14 cellular contexts compared by ENCODE assay signal in the genomic region with DNA sequence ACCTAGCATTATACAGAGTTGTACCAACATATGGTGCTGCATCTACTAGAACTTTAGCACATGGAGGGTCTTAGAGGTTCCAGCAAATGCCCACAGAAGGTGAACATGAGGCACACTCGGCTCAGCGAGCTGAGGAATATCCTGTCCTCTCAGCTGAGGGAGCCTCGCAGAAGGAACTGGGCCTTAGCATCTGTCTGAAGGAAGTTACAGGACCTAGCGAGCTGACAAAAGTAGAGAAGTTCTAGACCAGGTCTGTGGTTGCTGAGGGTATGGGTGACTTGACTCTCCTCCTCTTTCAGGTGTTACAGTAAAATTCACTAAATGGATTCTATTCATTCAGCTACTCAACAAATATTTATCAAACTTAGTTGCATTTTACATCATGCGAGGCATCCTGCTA.
DNase-seq lines count a peak whose midpoint lies in the region; ATAC-seq, FAIRE-seq and TF ChIP-seq lines count a peak whose summit lies in the region.
"Had no signal": no experiment of that assay in that cellular context is flagged by ENCODE, and none has a peak within 500 bp of the region (broad histone marks: within the 10 kb centered on the region; RNA-seq: fewer than 3 reads in every experiment).

No MANE protein-coding gene starts in this region.

- no peaks in the 10 kb centered on the region for H3K27me3 ChIP-seq in CD8-positive, alpha-beta T cell (ENCODE audit: insufficient read depth, low read length)
- H3K27me3 ChIP-seq in mesenchymal stem cell (ENCODE audit: control insufficient read depth in 1 of 2, insufficient read depth in 1 of 2, low read length in 2 of 2): peaks cover 0 to 37% of the 10 kb centered on the region in 2 experiments

- H3K14ac ChIP-seq in mesenchymal stem cell (ENCODE audit: low read length in 2 of 2): no peak overlapping the region

- peak overlapping the region; percentile 5 for H3K4me3 Mint-ChIP-seq in CD8-positive, alpha-beta T cell
- H3K4me3 Mint-ChIP-seq in naive B cell: peak overlapping the region in 7 of 8 donors; percentile 64 to 91 (median 77)

- H3K4ac ChIP-seq in mesenchymal stem cell (ENCODE audit: low read depth in 1 of 2, low read length in 2 of 2): no peak overlapping the region

- POLR2A ChIA-PET in CD8-positive, alpha-beta T cell (lab: Charles Lee): no interaction called here

- FAIRE-seq in GM12891 (lab: Jason Lieb, UNC): no peak
- FAIRE-seq: astrocyte, G401.6 had no signal

- H3K9me3 ChIP-seq in CD8-positive, alpha-beta T cell (ENCODE audit: low read length): no peaks in the 10 kb centered on the region
- H3K9me3 ChIP-seq in mesenchymal stem cell (ENCODE audit: control insufficient read depth, low read length): no peaks in the 10 kb centered on the region

- H3K4me1 Mint-ChIP-seq in CD8-positive, alpha-beta T cell (ENCODE audit: low read depth): peaks cover 54% of the 10 kb centered on the region
- peaks cover 71 to 91% (median 77%) of the 10 kb centered on the region in 3 donors for H3K4me1 Mint-ChIP-seq in naive B cell

- no peak overlapping the region for H2BK120ac ChIP-seq in mesenchymal stem cell (ENCODE audit: low read depth, low read length)

- H3K4me1 ChIP-seq in CD8-positive, alpha-beta T cell (ENCODE audit: insufficient read depth, low read length): peaks cover 25% of the 10 kb centered on the region
- peaks cover 10% of the 10 kb centered on the region for H3K4me1 ChIP-seq in mesenchymal stem cell (ENCODE audit: control insufficient read depth, insufficient read depth, low read depth, low read length)

- H3K79me1 ChIP-seq in mesenchymal stem cell (replicated peaks; ENCODE audit: low read length, poor library complexity, severe bottlenecking): peaks cover 15% of the 10 kb centered on the region

- H4K91ac ChIP-seq in mesenchymal stem cell (ENCODE audit: low read length): no peak overlapping the region

- WGBS in mesenchymal stem cell: 95% methylated on average over 5 of the region's 5 CpGs

- no peak overlapping the region for H2BK5ac ChIP-seq in mesenchymal stem cell (ENCODE audit: low read depth, low read length, poor library complexity, severe bottlenecking)

- TF ChIP-seq POLR2A in NB4 (IDR thresholded peaks at IDR 0.05; ENCODE audit: extremely low read depth, insufficient read length) (no peak), GM12891 (IDR thresholded peaks at IDR 0.05; ENCODE audit: low read depth, low read length) (no peak)

- H2AFZ ChIP-seq in mesenchymal stem cell (ENCODE audit: low read depth, low read length): no peak overlapping the region
- H2AFZ ChIP-seq: parathyroid adenoma had no signal

- H3K9ac ChIP-seq in mesenchymal stem cell (ENCODE audit: low read length): no peak overlapping the region
- H3K9ac ChIP-seq: parathyroid adenoma had no signal

- CTCF ChIA-PET in CD8-positive, alpha-beta T cell (lab: Charles Lee): interaction anchor here (0.6 to 1.6 kb wide), 3 partner anchors 11 to 198 kb away, joined by 3 to 5 read pairs (median 4); no protein-coding TSS in a partner anchor

- peak overlapping the region; percentile 84 for H3K27ac Mint-ChIP-seq in CD8-positive, alpha-beta T cell
- peak overlapping the region; percentile 85 to 97 (median 92) for H3K27ac Mint-ChIP-seq in naive B cell

- no peaks in the 10 kb centered on the region for H3K36me3 ChIP-seq in CD8-positive, alpha-beta T cell (ENCODE audit: insufficient read depth, low read length)
- peaks cover 3 to 4% of the 10 kb centered on the region in 2 experiments for H3K36me3 ChIP-seq in mesenchymal stem cell (ENCODE audit: control insufficient read depth in 1 of 2, insufficient read depth in 2 of 2, low read depth in 1 of 2, low read length in 2 of 2)

- no peak overlapping the region for H3K4me3 ChIP-seq in CD8-positive, alpha-beta T cell (ENCODE audit: low read depth, low read length)
- no peak overlapping the region for H3K4me3 ChIP-seq in NB4 (ENCODE audit: low read depth, low read length)
- H3K4me3 ChIP-seq in mesenchymal stem cell (ENCODE audit: insufficient read depth in 1 of 2, low read depth in 1 of 2, low read length in 2 of 2): no peak overlapping the region

- DNase-seq in CD8-positive, alpha-beta T cell: no peak
- DNase-seq in NB4 (ENCODE audit: low read depth) (peak; percentile 40), naive B cell (peak; percentile 42), mesenchymal stem cell (no peak), NCI-H510A (lab: John Stamatoyannopoulos, UW) (no peak), GM12891 (ENCODE audit: insufficient read length, low spot score) (no peak)
- DNase-seq: activated T-cell treated with anti-CD3 and anti-CD28 coated beads for 4 hours; effector CD8-positive, alpha-beta T cell; left colon had no signal

- ATAC-seq in CD8-positive, alpha-beta T cell: no peak
- ATAC-seq in GM19467 (IDR thresholded peaks at IDR 0.05; ENCODE audit: unreplicated experiment): peak; percentile 49
- ATAC-seq in naive B cell (ENCODE audit: low read depth in 2 of 2): peak; percentile 85 to 88
- no peak for ATAC-seq in GM19324 (IDR thresholded peaks at IDR 0.05; ENCODE audit: low FRiP score, unreplicated experiment)
- ATAC-seq: left colon had no signal

- no peak overlapping the region for H3K23ac ChIP-seq in mesenchymal stem cell (ENCODE audit: low read length in 2 of 2)

- no peak for TF ChIP-seq CTCF in CD8-positive, alpha-beta T cell (IDR thresholded peaks at IDR 0.05)
- TF ChIP-seq CTCF in NB4 (IDR thresholded peaks at IDR 0.05; ENCODE audit: low read depth, low read length): no peak

- H3K18ac ChIP-seq in mesenchymal stem cell (ENCODE audit: low read depth in 1 of 2, low read length in 2 of 2): no peak overlapping the region

- H3K9me3 Mint-ChIP-seq in CD8-positive, alpha-beta T cell: no peaks in the 10 kb centered on the region
- H3K9me3 Mint-ChIP-seq in naive B cell: no peaks in the 10 kb centered on the region

- H4K8ac ChIP-seq in mesenchymal stem cell (ENCODE audit: low read length): no peak overlapping the region

- no peak overlapping the region for H3K27ac ChIP-seq in CD8-positive, alpha-beta T cell (ENCODE audit: low read depth, low read length)
- H3K27ac ChIP-seq in mesenchymal stem cell (ENCODE audit: low read length, poor library complexity, severe bottlenecking): no peak overlapping the region
- H3K27ac ChIP-seq: parathyroid adenoma had no signal

- H3K36me3 Mint-ChIP-seq in CD8-positive, alpha-beta T cell: no peaks in the 10 kb centered on the region
- peaks cover 0 to 11% of the 10 kb centered on the region in 2 donors for H3K36me3 Mint-ChIP-seq in naive B cell

- no peak overlapping the region for H2AK5ac ChIP-seq in mesenchymal stem cell (ENCODE audit: low read length, severe bottlenecking)

- no peak overlapping the region for H2BK15ac ChIP-seq in mesenchymal stem cell (ENCODE audit: low read depth, poor library complexity, severe bottlenecking)

- intact Hi-C loops in CD8-positive, alpha-beta T cell (cut with DNase I, micrococcal nuclease): no loop called here

- no peak overlapping the region for H3K4me2 ChIP-seq in mesenchymal stem cell (ENCODE audit: low read length, poor library complexity, severe bottlenecking)

- H3K27me3 Mint-ChIP-seq in CD8-positive, alpha-beta T cell (ENCODE audit: low read depth): no peaks in the 10 kb centered on the region
- H3K27me3 Mint-ChIP-seq in naive B cell: no peaks in the 10 kb centered on the region

- H2BK12ac ChIP-seq in mesenchymal stem cell (ENCODE audit: low read length in 2 of 2): no peak overlapping the region

TF ChIP-seq in GM12891, 5 proteins besides CTCF, POLR2A, EP300 and RAD21:
- TF ChIP-seq SPI1 (IDR thresholded peaks at IDR 0.05; ENCODE audit: low read depth, low read length) (no peak), TAF1 (IDR thresholded peaks at IDR 0.05; ENCODE audit: low read depth, low read length) (no peak), POU2F2 (IDR thresholded peaks at IDR 0.05; ENCODE audit: low read depth, low read length) (no peak), POLR2AphosphoS5 (IDR thresholded peaks at IDR 0.05; ENCODE audit: low read depth, low read length) (no peak), PAX5 (IDR thresholded peaks at IDR 0.05; ENCODE audit: insufficient read depth, low read length, severe bottlenecking) (no peak)

Comparison
In these comparisons a context has a peak if more than half of its experiments do, and no peak if none do; other contexts are left out.
1. ATAC-seq: peak in GM19467 (single experiment) and naive B cell (2 of 2); none in CD8-positive, alpha-beta T cell (single experiment) and GM19324 (single experiment).
2. DNase-seq: peak in NB4 (single experiment) and naive B cell (single experiment); none in CD8-positive, alpha-beta T cell (0 of 7), mesenchymal stem cell (single experiment), NCI-H510A (single experiment) and GM12891 (single experiment).